7 cellular contexts compared by ENCODE assay signal in genomic region chr1:68232354-68233148, GRCh38. TPM values are rescaled to one million over a fixed set of nuclear protein-coding genes. Genes with fewer than 3 reads are reported as not detected.
DNase-seq lines count a peak whose midpoint lies in the region; ATAC-seq and TF ChIP-seq lines count a peak whose summit lies in the region.

TSS of gene WLS (minus strand) at chr1:68232523. CDS start at chr1:68232299, 224 bp downstream.

- H3K36me3 Mint-ChIP-seq in MCF 10A (ENCODE audit: insufficient read depth, unreplicated experiment): no peaks in the 10 kb centered on the region

- no peaks in the 10 kb centered on the region for H3K9me3 Mint-ChIP-seq in MCF 10A (ENCODE audit: unreplicated experiment)

- H3K4me3 ChIP-seq in iPS-11a (ENCODE audit: low read depth, low read length): peak within 1 kb of the TSS; percentile 76

- CTCF ChIA-PET in MCF 10A (lab: Yijun Ruan, JAX): interaction anchor here (0.7 to 3.4 kb wide), 9 partner anchors 35 to 211 kb away, joined by 4 to 20 read pairs (median 8); no protein-coding TSS in a partner anchor

- peaks cover 19% of the 10 kb centered on the region for H3K4me1 Mint-ChIP-seq in MCF 10A (ENCODE audit: insufficient read depth, unreplicated experiment)

- DNase-seq in H4 (ENCODE audit: low spot score): peak; percentile 84
- peak; percentile 59 for DNase-seq in NCI-H2171 (lab: John Stamatoyannopoulos, UW)
- DNase-seq in MCF 10A (ENCODE audit: unreplicated experiment): peak; percentile 72
- DNase-seq in retina: peak; percentile 66
- DNase-seq in stimulated activated naive CD4-positive, alpha-beta T cell (lab: John Stamatoyannopoulos, UW): no peak

- peak within 1 kb of the TSS; percentile 91 for H3K4me3 Mint-ChIP-seq in MCF 10A (ENCODE audit: unreplicated experiment)

- no peak for TF ChIP-seq CTCF in MCF 10A (IDR thresholded peaks at IDR 0.05; ENCODE audit: unreplicated experiment)

- no peak for ATAC-seq in GM21737 (IDR thresholded peaks at IDR 0.05; ENCODE audit: unreplicated experiment)

- POLR2A ChIA-PET in MCF 10A (lab: Yijun Ruan, JAX): interaction anchor here (0.6 to 4.6 kb wide), 25 partner anchors 10 to 1722 kb away, joined by 3 to 70 read pairs (median 4); partner anchors contain the start of gene GNG12

- no peaks in the 10 kb centered on the region for H3K27me3 Mint-ChIP-seq in MCF 10A (ENCODE audit: insufficient read depth, unreplicated experiment)

- no TSS peak for BruUV-seq in MCF 10A (replicated peaks; lab: Mats Ljungman, UMichigan)

- peak within 1 kb of the TSS; percentile 42 for H3K27ac Mint-ChIP-seq in MCF 10A (ENCODE audit: low read depth, unreplicated experiment)

- intact Hi-C loops in MCF 10A (cut with micrococcal nuclease): loop anchor here (1.0 to 5.0 kb wide), 5 partner anchors 34 to 150 kb away; no protein-coding TSS in a partner anchor

RNA-seq across cellular contexts. Expression of gene WLS, which starts in this region (rescaled TPM):
- 139 and 151 TPM in 2 replicates for total RNA-seq in H4 (2014; rRNA removed; shearing (Covaris generic))
- 34.7 and 37.8 TPM in 2 replicates for total RNA-seq in MCF 10A (2022)

Comparison
In these comparisons a context has a peak if more than half of its experiments do, and no peak if none do; other contexts are left out.
1. DNase-seq: peak in H4 (single experiment), NCI-H2171 (single experiment), MCF 10A (single experiment) and retina (single experiment); none in stimulated activated naive CD4-positive, alpha-beta T cell (0 of 6).